ENCODE assay signal across 27 cellular contexts in the genomic region with DNA sequence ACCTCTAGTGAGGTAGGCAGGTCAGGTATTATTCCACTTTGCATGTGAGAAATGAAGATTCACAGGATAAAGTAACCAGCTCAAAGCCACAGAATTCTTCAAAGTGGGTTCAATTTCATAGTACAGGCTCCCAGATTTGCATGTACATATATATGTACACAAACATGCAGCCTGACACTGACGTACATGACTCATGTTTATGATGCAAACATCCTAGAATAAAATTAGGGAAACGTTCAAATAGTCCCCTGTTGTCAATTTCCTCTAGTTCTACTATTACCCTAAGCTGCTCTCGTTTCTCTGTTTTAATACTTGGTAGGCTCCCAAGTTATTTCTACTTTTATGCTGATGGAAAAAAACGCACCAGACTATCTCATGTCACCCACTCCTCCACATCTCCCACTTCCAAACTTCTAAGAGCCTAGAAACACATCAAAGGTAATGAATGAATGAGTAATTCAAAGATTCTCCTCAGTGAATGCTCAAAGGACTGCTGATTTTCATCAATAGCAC.
"Had no signal": no experiment of that assay in that cellular context is flagged by ENCODE, and none has a peak within 500 bp of the region (broad histone marks: within the 10 kb centered on the region; RNA-seq: fewer than 3 reads in every experiment).

No MANE protein-coding gene starts in this region.

- H3K36me3 Mint-ChIP-seq: naive thymus-derived CD8-positive, alpha-beta T cell; stimulated activated effector memory CD8-positive, alpha-beta T cell treated with anti-CD3 and anti-CD28 coated beads, Interleukin-12 subunit alpha, Interleukin-12 subunit beta, amount 100 ng/mL, for 72 hours had no signal

- H3K27me3 ChIP-seq: hepatocyte, pancreas, spleen, suprapubic skin, tibial artery, upper lobe of right lung had no signal

- H3K9me3 Mint-ChIP-seq: mesothelial cell of epicardium; naive thymus-derived CD8-positive, alpha-beta T cell; nephron; neural crest cell; stimulated activated effector memory CD8-positive, alpha-beta T cell treated with anti-CD3 and anti-CD28 coated beads, Interleukin-12 subunit alpha, Interleukin-12 subunit beta, amount 100 ng/mL, for 72 hours; stimulated activated naive CD8-positive, alpha-beta T cell treated with anti-CD3 and anti-CD28 coated beads, Interleukin-15, Interleukin-2, amounts not matched to agents 100 ng/mL and 50 ng/mL, for 24 hours had no signal

- H3K4me3 Mint-ChIP-seq: mesothelial cell of epicardium; naive thymus-derived CD8-positive, alpha-beta T cell; nephron; neural crest cell; stimulated activated effector memory CD8-positive, alpha-beta T cell treated with anti-CD3 and anti-CD28 coated beads, Interleukin-12 subunit alpha, Interleukin-12 subunit beta, amount 100 ng/mL, for 72 hours; stimulated activated naive CD8-positive, alpha-beta T cell treated with anti-CD3 and anti-CD28 coated beads, Interleukin-15, Interleukin-2, amounts not matched to agents 100 ng/mL and 50 ng/mL, for 24 hours had no signal

- H3K36me3 ChIP-seq: pancreas, prostate gland, spleen, thoracic aorta had no signal

- ATAC-seq: naive thymus-derived CD8-positive, alpha-beta T cell; pancreas; right cardiac atrium; sciatic nerve; stimulated activated effector memory CD8-positive, alpha-beta T cell treated with anti-CD3 and anti-CD28 coated beads, Interleukin-12 subunit alpha, Interleukin-12 subunit beta, amount 100 ng/mL, for 72 hours; upper lobe of right lung had no signal

- H3K9me3 ChIP-seq: left ventricle myocardium inferior, pancreas, prostate gland, spleen, suprapubic skin, thoracic aorta, tibial artery, upper lobe of right lung had no signal

- H3K27ac ChIP-seq: hepatocyte, left ventricle myocardium inferior, pancreas, prostate gland, spleen, suprapubic skin, thoracic aorta, tibial artery, upper lobe of right lung had no signal

- DNase-seq: islet precursor cell; left ventricle myocardium inferior; mesendoderm; naive thymus-derived CD8-positive, alpha-beta T cell; nucleus accumbens; pancreas; posterior cingulate gyrus; retina; right cardiac atrium; small intestine; spleen; stimulated activated CD4-positive, alpha-beta T cell treated with anti-CD3 and anti-CD28 coated beads, Interleukin-4, amount 100 ng/mL, for 24 hours; stimulated activated naive CD4-positive, alpha-beta T cell; tibial artery; trophoblast cell; upper lobe of right lung had no signal

- H3K4me3 ChIP-seq: hepatocyte, left ventricle myocardium inferior, lung, pancreas, prostate gland, spleen, suprapubic skin, thoracic aorta, tibial artery, upper lobe of right lung had no signal

- H3K4me1 ChIP-seq: left ventricle myocardium inferior, pancreas, prostate gland, spleen, suprapubic skin, tibial artery, upper lobe of right lung had no signal

- H3K27ac Mint-ChIP-seq: mesothelial cell of epicardium; naive thymus-derived CD8-positive, alpha-beta T cell; nephron; stimulated activated effector memory CD8-positive, alpha-beta T cell treated with anti-CD3 and anti-CD28 coated beads, Interleukin-12 subunit alpha, Interleukin-12 subunit beta, amount 100 ng/mL, for 72 hours; stimulated activated naive CD8-positive, alpha-beta T cell treated with anti-CD3 and anti-CD28 coated beads, Interleukin-15, Interleukin-2, amounts not matched to agents 100 ng/mL and 50 ng/mL, for 24 hours had no signal

- H3K4me1 Mint-ChIP-seq: naive thymus-derived CD8-positive, alpha-beta T cell; neural crest cell; stimulated activated effector memory CD8-positive, alpha-beta T cell treated with anti-CD3 and anti-CD28 coated beads, Interleukin-12 subunit alpha, Interleukin-12 subunit beta, amount 100 ng/mL, for 72 hours had no signal
